Comparison of ENCODE assay signal across 12 cellular contexts in genomic region chr7:73122778-73123447, GRCh38. TPM values are rescaled to one million over a fixed set of nuclear protein-coding genes. Genes with fewer than 3 reads are reported as not detected.
DNase-seq lines count a peak whose midpoint lies in the region; ATAC-seq and TF ChIP-seq lines count a peak whose summit lies in the region.
"Not testable (repeated sequence)": the region's sequence is repeated elsewhere in the genome, so short reads cannot be mapped to it uniquely, and the experiment has no call there.
"Had no signal": no experiment of that assay in that cellular context is flagged by ENCODE, and none has a peak within 500 bp of the region (broad histone marks: within the 10 kb centered on the region; RNA-seq: fewer than 3 reads in every experiment).

No MANE protein-coding gene starts in this region.

- H3K4me3 ChIP-seq in BLaER1; KMS-11 (IDR thresholded peaks at IDR 0.05; ENCODE audit: insufficient read depth, low read depth, low read length): not testable (repeated sequence)

- POLR2A ChIA-PET in activated CD4-positive, alpha-beta T cell treated with anti-CD3 and anti-CD28 coated beads for 36 hours (lab: Charles Lee), result not testable (repeated sequence)

- DNase-seq in activated CD4-positive, alpha-beta T cell treated with anti-CD3 and anti-CD28 coated beads for 36 hours; left lobe of liver (ENCODE audit: low spot score); stimulated activated naive B cell treated with anti-CD40 and anti-IgM and Interleukin-4, amounts not matched to agents 10 μg/mL and 1 μg/mL and 100 μg/mL, for 72 hours: not testable (repeated sequence)
- peak; percentile 2 for DNase-seq in Right ventricle myocardium inferior (ENCODE audit: missing footprints)
- peak; percentile 72 for DNase-seq in osteocyte (ENCODE audit: extremely low spot score, unreplicated experiment)

- not testable (repeated sequence) for H3K79me2 ChIP-seq in KMS-11 (ENCODE audit: insufficient read depth, low read depth)

- not testable (repeated sequence) for H3K9me3 ChIP-seq in BLaER1

- CTCF ChIA-PET in activated CD4-positive, alpha-beta T cell treated with anti-CD3 and anti-CD28 coated beads for 36 hours (lab: Charles Lee), result not testable (repeated sequence)

- ATAC-seq in GM19463 (IDR thresholded peaks at IDR 0.05; ENCODE audit: unreplicated experiment), result peak; percentile 20
- peak; percentile 17 for ATAC-seq in activated CD4-positive, alpha-beta T cell treated with anti-CD3 and anti-CD28 coated beads for 36 hours
- ATAC-seq in Right ventricle myocardium inferior, result not testable (repeated sequence)
- ATAC-seq in left lobe of liver, result peak; percentile 29
- ATAC-seq in stimulated activated naive B cell treated with anti-CD40 and anti-IgM and Interleukin-4, amounts not matched to agents 10 μg/mL and 1 μg/mL and 100 μg/mL, for 72 hours (replicated peaks), result peak; percentile 48 to 55

- not testable (repeated sequence) for TF ChIP-seq CTCF in KMS-11 (conservative IDR thresholded peaks at IDR 0.05; ENCODE audit: low read depth, low read length); osteocyte (IDR thresholded peaks at IDR 0.05)

- H3K9me3 Mint-ChIP-seq in activated CD4-positive, alpha-beta T cell treated with anti-CD3 and anti-CD28 coated beads for 36 hours (ENCODE audit: low read depth); osteocyte (ENCODE audit: unreplicated experiment); stimulated activated naive B cell treated with anti-CD40 and anti-IgM and Interleukin-4, amounts not matched to agents 10 μg/mL and 1 μg/mL and 100 μg/mL, for 72 hours: not testable (repeated sequence)

- H3K36me3 Mint-ChIP-seq in activated CD4-positive, alpha-beta T cell treated with anti-CD3 and anti-CD28 coated beads for 36 hours (ENCODE audit: low read depth); osteocyte (ENCODE audit: unreplicated experiment); stimulated activated naive B cell treated with anti-CD40 and anti-IgM and Interleukin-4, amounts not matched to agents 10 μg/mL and 1 μg/mL and 100 μg/mL, for 72 hours: not testable (repeated sequence)

- peak overlapping the region; percentile 62 for H2AFZ ChIP-seq in KMS-11 (ENCODE audit: low read depth)

- H3K36me3 ChIP-seq in BLaER1; KMS-11 (ENCODE audit: insufficient read depth): not testable (repeated sequence)

- H3K4me3 Mint-ChIP-seq in activated CD4-positive, alpha-beta T cell treated with anti-CD3 and anti-CD28 coated beads for 36 hours; osteocyte (ENCODE audit: unreplicated experiment); stimulated activated naive B cell treated with anti-CD40 and anti-IgM and Interleukin-4, amounts not matched to agents 10 μg/mL and 1 μg/mL and 100 μg/mL, for 72 hours: not testable (repeated sequence)

- H3K4me1 Mint-ChIP-seq in activated CD4-positive, alpha-beta T cell treated with anti-CD3 and anti-CD28 coated beads for 36 hours; osteocyte (ENCODE audit: unreplicated experiment); stimulated activated naive B cell treated with anti-CD40 and anti-IgM and Interleukin-4, amounts not matched to agents 10 μg/mL and 1 μg/mL and 100 μg/mL, for 72 hours: not testable (repeated sequence)

- not testable (repeated sequence) for H4K20me1 ChIP-seq in BLaER1; KMS-11 (ENCODE audit: insufficient read depth)

- H3K4me1 ChIP-seq in BLaER1, result not testable (repeated sequence)
- peaks cover 15% of the 10 kb centered on the region for H3K4me1 ChIP-seq in KMS-11 (ENCODE audit: low read depth, poor library complexity, severe bottlenecking)

- H3K27me3 Mint-ChIP-seq in activated CD4-positive, alpha-beta T cell treated with anti-CD3 and anti-CD28 coated beads for 36 hours; osteocyte (ENCODE audit: unreplicated experiment); stimulated activated naive B cell treated with anti-CD40 and anti-IgM and Interleukin-4, amounts not matched to agents 10 μg/mL and 1 μg/mL and 100 μg/mL, for 72 hours: not testable (repeated sequence)

- not testable (repeated sequence) for H3K27ac ChIP-seq in BLaER1
- peak overlapping the region; percentile 64 for H3K27ac ChIP-seq in KMS-11

- H3K27me3 ChIP-seq in BLaER1; KMS-11 (ENCODE audit: insufficient read depth, low read depth): not testable (repeated sequence)

- peak overlapping the region; percentile 40 for H3K4me2 ChIP-seq in BLaER1
- peak overlapping the region; percentile 56 for H3K4me2 ChIP-seq in KMS-11

- H3K9ac ChIP-seq in BLaER1, result not testable (repeated sequence)
- peak overlapping the region; percentile 38; the same call in 1 of the 2 replicates for H3K9ac ChIP-seq in KMS-11

- H3K27ac Mint-ChIP-seq in activated CD4-positive, alpha-beta T cell treated with anti-CD3 and anti-CD28 coated beads for 36 hours; osteocyte (ENCODE audit: unreplicated experiment); stimulated activated naive B cell treated with anti-CD40 and anti-IgM and Interleukin-4, amounts not matched to agents 10 μg/mL and 1 μg/mL and 100 μg/mL, for 72 hours: not testable (repeated sequence)

- intact Hi-C loops in activated CD4-positive, alpha-beta T cell treated with anti-CD3 and anti-CD28 coated beads for 36 hours (cut with DNase I, micrococcal nuclease); Right ventricle myocardium inferior (cut with DNase I): not testable (repeated sequence)

RNA-seq across cellular contexts. Expression of gene SPDYE9, which starts 37.1 kb away (rescaled TPM):
- not detected for total RNA-seq in activated CD4-positive, alpha-beta T cell treated with anti-CD3 and anti-CD28 coated beads for 36 hours
- total RNA-seq in Right ventricle myocardium inferior, result not detected
- total RNA-seq in left lobe of liver, result not detected
- total RNA-seq in osteocyte, result not detected in 2 replicates
- total RNA-seq: HT1080, M059J, Peyer's patch, SK-MEL-5 had no signal
